ENCODE assay signal across 25 cellular contexts in genomic region chr4:110897779-110898178, GRCh38.
A peak's percentile ranks its signal among the peaks of the same experiment; 100 is the strongest.
DNase-seq lines count a peak whose midpoint lies in the region; ATAC-seq and TF ChIP-seq lines count a peak whose summit lies in the region.
"Had no signal": no experiment of that assay in that cellular context is flagged by ENCODE, and none has a peak within 500 bp of the region (broad histone marks: within the 10 kb centered on the region; RNA-seq: fewer than 3 reads in every experiment).

No MANE protein-coding gene starts in this region.

- H3K4me3 Mint-ChIP-seq in nephron progenitor cell (no peak overlapping the region), CD14-positive monocyte (no peak overlapping the region)
- H3K4me3 Mint-ChIP-seq: CD4-positive, CD25-positive, alpha-beta regulatory T cell had no signal

- intact Hi-C loops in OCI-LY7 (cut with micrococcal nuclease; ENCODE audit: unreplicated experiment) (loop anchor here (5.0 kb wide), 2 partner anchors 190 to 265 kb away; no protein-coding TSS in a partner anchor), CD14-positive monocyte (cut with micrococcal nuclease) (no loop called here), left colon (cut with DNase I, micrococcal nuclease) (no loop called here)

- POLR2A ChIA-PET in OCI-LY7 (lab: Charles Lee), result interaction anchor here (0.6 kb wide), 3 partner anchors 10 to 1057 kb away, joined by 3 read pairs; no protein-coding TSS in a partner anchor

- no peaks in the 10 kb centered on the region for H3K27me3 ChIP-seq in MM.1S (replicated peaks; ENCODE audit: insufficient read depth, low read length)

- H3K4me2 ChIP-seq in MM.1S (ENCODE audit: low read depth, low read length) (peak overlapping the region; percentile 40; the same call in 1 of the 2 replicates), OCI-LY7 (ENCODE audit: low read length) (peak overlapping the region; percentile 40)

- CTCF ChIA-PET in OCI-LY7 (lab: Charles Lee; ENCODE audit: unreplicated experiment), result no interaction called here

- no peaks in the 10 kb centered on the region for H4K20me1 ChIP-seq in MM.1S (ENCODE audit: insufficient read depth, low read length)
- no peaks in the 10 kb centered on the region for H4K20me1 ChIP-seq in OCI-LY7 (ENCODE audit: insufficient read depth, low read length)

- H3K27ac ChIP-seq in MM.1S (ENCODE audit: low read length) (no peak overlapping the region), OCI-LY7 (ENCODE audit: low read depth, low read length, poor library complexity, severe bottlenecking) (no peak overlapping the region)
- H3K27ac ChIP-seq: RWPE1 had no signal

- no peaks in the 10 kb centered on the region for H3K79me2 ChIP-seq in MM.1S (ENCODE audit: low read length)
- H3K79me2 ChIP-seq in OCI-LY7 (ENCODE audit: insufficient read depth, low read depth, low read length), result no peaks in the 10 kb centered on the region

- 0 out of 2 replicates have a peak, but pooled peaks cover 4% of the 10 kb centered on the region for H3F3A ChIP-seq in MM.1S (ENCODE audit: insufficient read depth, low read length)

- peak; percentile 32 for DNase-seq in ELF-1 (ENCODE audit: low read depth, low spot score)
- no peak for DNase-seq in MM.1S
- DNase-seq in OCI-LY7 (ENCODE audit: low spot score), result no peak
- peak; percentile 9 for DNase-seq in nephron progenitor cell
- DNase-seq in ureter (ENCODE audit: low spot score), result no peak
- DNase-seq in CD14-positive monocyte (ENCODE audit: low spot score), result no peak
- DNase-seq in left colon, result no peak
- DNase-seq: 8988T; CD4-positive, CD25-positive, alpha-beta regulatory T cell; DMS153; DND-41; IMR-90; KG1; NCI-H1092; NCI-H1436; NCI-H187; NCI-H2171 treated with DMSO at 0.1 percent for 48 hours; NCI-H345; NCI-H510A treated with DMSO at 0.1 percent for 48 hours; NCI-H748 treated with DMSO at 0.1 percent for 48 hours; SHP77; T-helper 1 cell had no signal

- H3K36me3 ChIP-seq in MM.1S (replicated peaks; ENCODE audit: insufficient read depth, low read length) (no peaks in the 10 kb centered on the region), OCI-LY7 (ENCODE audit: insufficient read depth, low read length) (no peaks in the 10 kb centered on the region)

- TF ChIP-seq CTCF in MM.1S (IDR thresholded peaks at IDR 0.05; ENCODE audit: low read length) (no peak), OCI-LY7 (conservative IDR thresholded peaks at IDR 0.05; ENCODE audit: low read length) (no peak), nephron progenitor cell (IDR thresholded peaks at IDR 0.05) (no peak), CD14-positive monocyte (IDR thresholded peaks at IDR 0.05) (no peak)

- H3K9ac ChIP-seq in MM.1S (ENCODE audit: low read length), result no peak overlapping the region

- H3K4me1 Mint-ChIP-seq in nephron progenitor cell (peaks cover 26% of the 10 kb centered on the region), CD14-positive monocyte (no peaks in the 10 kb centered on the region)
- H3K4me1 Mint-ChIP-seq: CD4-positive, CD25-positive, alpha-beta regulatory T cell had no signal

- no peaks in the 10 kb centered on the region for H3K36me3 Mint-ChIP-seq in nephron progenitor cell (ENCODE audit: low read depth)
- no peaks in the 10 kb centered on the region for H3K36me3 Mint-ChIP-seq in CD14-positive monocyte
- H3K36me3 Mint-ChIP-seq: CD4-positive, CD25-positive, alpha-beta regulatory T cell had no signal

- H3K4me3 ChIP-seq in MM.1S (ENCODE audit: low read length) (no peak overlapping the region), OCI-LY7 (ENCODE audit: low read depth, low read length, poor library complexity, severe bottlenecking) (no peak overlapping the region)

- no peaks in the 10 kb centered on the region for H3K9me3 Mint-ChIP-seq in nephron progenitor cell
- H3K9me3 Mint-ChIP-seq in CD14-positive monocyte, result peaks cover 0 to 1% (median 0%) of the 10 kb centered on the region in 7 donors

- H3K9me2 ChIP-seq in MM.1S (replicated peaks; ENCODE audit: insufficient read depth, low read length) (no peaks in the 10 kb centered on the region), OCI-LY7 (ENCODE audit: insufficient read depth, low read length) (no peaks in the 10 kb centered on the region)

- H3K27me3 Mint-ChIP-seq in nephron progenitor cell (ENCODE audit: low read depth, poor library complexity) (peaks cover 7% of the 10 kb centered on the region), CD14-positive monocyte (ENCODE audit: low read depth in 3 of 3) (peaks cover 0 to 5% (median 0%) of the 10 kb centered on the region in 3 donors)
- H3K27me3 Mint-ChIP-seq: CD4-positive, CD25-positive, alpha-beta regulatory T cell had no signal

- H3K9me3 ChIP-seq in MM.1S (replicated peaks; ENCODE audit: insufficient read depth, low read length) (no peaks in the 10 kb centered on the region), OCI-LY7 (ENCODE audit: low read length) (no peaks in the 10 kb centered on the region)

- H3K27ac Mint-ChIP-seq in nephron progenitor cell, result no peak overlapping the region
- H3K27ac Mint-ChIP-seq in CD14-positive monocyte, result no peak overlapping the region
- H3K27ac Mint-ChIP-seq: CD4-positive, CD25-positive, alpha-beta regulatory T cell had no signal

- no TSS peak for BruUV-seq in OCI-LY7 (replicated peaks; lab: Mats Ljungman, UMichigan)

- H3K4me1 ChIP-seq in MM.1S (ENCODE audit: low read length) (peaks cover 10% of the 10 kb centered on the region; the same call in 1 of the 2 replicates), OCI-LY7 (ENCODE audit: insufficient read depth, low read length, poor library complexity, severe bottlenecking) (peaks cover 30% of the 10 kb centered on the region)

- H2AFZ ChIP-seq in MM.1S (ENCODE audit: low read length) (no peak overlapping the region), OCI-LY7 (ENCODE audit: low read length) (peak overlapping the region; percentile 67)

- ATAC-seq in left colon (no peak), HG02571 (IDR thresholded peaks at IDR 0.05; ENCODE audit: unreplicated experiment) (no peak)
- ATAC-seq: Panc1 had no signal

Comparison
In these comparisons a context has a peak if more than half of its experiments do, and no peak if none do; other contexts are left out.
1. DNase-seq: peak in ELF-1 (single experiment) and nephron progenitor cell (single experiment); none in MM.1S (single experiment), OCI-LY7 (single experiment), ureter (single experiment), CD14-positive monocyte (single experiment) and left colon (0 of 2).